Comparison of ENCODE assay signal across 1 cellular context in the genomic region with DNA sequence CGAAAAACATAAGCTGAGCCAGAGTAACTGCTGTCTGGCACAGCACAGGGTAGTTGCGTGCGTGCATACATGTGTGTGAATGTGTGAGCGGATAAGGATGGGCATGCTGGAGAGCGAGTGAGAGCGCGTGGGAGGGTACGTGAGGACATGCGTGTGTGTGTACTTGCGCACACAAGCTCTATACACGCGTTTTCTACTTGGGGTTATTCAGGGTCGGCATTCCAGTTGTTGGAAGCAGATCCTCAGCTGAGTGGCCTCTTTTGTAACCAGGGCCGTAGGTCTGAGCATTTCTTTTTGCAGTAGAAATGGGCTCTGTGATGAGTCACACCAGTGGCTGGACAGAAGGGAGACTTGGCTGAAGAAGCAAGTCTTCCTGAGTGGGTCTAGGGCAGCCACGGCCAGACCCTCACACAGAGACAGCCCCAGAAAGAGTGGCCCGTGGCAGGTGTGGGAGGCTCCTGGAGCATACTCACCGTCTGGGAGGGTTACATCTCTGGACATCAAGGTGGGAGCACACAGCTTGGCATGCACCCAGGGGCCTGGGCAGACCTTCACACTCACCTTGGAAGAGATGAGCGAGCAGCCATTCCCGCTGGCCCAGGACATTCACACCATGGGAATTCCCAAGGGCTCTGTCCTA.
TF ChIP-seq lines count a peak whose summit lies in the region.

No MANE protein-coding gene starts in this region.

TF ChIP-seq in GM23338, 12 proteins besides CTCF, POLR2A, EP300 and RAD21 (continued from another document):
- TF ChIP-seq, protein P1, sequence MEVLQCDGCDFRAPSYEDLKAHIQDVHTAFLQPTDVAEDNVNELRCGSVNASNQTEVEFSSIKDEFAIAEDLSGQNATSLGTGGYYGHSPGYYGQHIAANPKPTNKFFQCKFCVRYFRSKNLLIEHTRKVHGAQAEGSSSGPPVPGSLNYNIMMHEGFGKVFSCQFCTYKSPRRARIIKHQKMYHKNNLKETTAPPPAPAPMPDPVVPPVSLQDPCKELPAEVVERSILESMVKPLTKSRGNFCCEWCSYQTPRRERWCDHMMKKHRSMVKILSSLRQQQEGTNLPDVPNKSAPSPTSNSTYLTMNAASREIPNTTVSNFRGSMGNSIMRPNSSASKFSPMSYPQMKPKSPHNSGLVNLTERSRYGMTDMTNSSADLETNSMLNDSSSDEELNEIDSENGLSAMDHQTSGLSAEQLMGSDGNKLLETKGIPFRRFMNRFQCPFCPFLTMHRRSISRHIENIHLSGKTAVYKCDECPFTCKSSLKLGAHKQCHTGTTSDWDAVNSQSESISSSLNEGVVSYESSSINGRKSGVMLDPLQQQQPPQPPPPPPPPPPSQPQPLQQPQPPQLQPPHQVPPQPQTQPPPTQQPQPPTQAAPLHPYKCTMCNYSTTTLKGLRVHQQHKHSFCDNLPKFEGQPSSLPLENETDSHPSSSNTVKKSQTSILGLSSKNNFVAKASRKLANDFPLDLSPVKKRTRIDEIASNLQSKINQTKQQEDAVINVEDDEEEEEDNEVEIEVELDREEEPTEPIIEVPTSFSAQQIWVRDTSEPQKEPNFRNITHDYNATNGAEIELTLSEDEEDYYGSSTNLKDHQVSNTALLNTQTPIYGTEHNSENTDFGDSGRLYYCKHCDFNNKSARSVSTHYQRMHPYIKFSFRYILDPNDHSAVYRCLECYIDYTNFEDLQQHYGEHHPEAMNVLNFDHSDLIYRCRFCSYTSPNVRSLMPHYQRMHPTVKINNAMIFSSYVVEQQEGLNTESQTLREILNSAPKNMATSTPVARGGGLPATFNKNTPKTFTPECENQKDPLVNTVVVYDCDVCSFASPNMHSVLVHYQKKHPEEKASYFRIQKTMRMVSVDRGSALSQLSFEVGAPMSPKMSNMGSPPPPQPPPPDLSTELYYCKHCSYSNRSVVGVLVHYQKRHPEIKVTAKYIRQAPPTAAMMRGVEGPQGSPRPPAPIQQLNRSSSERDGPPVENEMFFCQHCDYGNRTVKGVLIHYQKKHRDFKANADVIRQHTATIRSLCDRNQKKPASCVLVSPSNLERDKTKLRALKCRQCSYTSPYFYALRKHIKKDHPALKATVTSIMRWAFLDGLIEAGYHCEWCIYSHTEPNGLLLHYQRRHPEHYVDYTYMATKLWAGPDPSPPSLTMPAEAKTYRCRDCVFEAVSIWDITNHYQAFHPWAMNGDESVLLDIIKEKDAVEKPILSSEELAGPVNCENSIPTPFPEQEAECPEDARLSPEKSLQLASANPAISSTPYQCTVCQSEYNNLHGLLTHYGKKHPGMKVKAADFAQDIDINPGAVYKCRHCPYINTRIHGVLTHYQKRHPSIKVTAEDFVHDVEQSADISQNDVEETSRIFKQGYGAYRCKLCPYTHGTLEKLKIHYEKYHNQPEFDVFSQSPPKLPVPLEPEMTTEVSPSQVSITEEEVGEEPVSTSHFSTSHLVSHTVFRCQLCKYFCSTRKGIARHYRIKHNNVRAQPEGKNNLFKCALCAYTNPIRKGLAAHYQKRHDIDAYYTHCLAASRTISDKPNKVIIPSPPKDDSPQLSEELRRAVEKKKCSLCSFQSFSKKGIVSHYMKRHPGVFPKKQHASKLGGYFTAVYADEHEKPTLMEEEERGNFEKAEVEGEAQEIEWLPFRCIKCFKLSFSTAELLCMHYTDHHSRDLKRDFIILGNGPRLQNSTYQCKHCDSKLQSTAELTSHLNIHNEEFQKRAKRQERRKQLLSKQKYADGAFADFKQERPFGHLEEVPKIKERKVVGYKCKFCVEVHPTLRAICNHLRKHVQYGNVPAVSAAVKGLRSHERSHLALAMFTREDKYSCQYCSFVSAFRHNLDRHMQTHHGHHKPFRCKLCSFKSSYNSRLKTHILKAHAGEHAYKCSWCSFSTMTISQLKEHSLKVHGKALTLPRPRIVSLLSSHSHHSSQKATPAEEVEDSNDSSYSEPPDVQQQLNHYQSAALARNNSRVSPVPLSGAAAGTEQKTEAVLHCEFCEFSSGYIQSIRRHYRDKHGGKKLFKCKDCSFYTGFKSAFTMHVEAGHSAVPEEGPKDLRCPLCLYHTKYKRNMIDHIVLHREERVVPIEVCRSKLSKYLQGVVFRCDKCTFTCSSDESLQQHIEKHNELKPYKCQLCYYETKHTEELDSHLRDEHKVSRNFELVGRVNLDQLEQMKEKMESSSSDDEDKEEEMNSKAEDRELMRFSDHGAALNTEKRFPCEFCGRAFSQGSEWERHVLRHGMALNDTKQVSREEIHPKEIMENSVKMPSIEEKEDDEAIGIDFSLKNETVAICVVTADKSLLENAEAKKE (CRISPR knock-in tag; IDR thresholded peaks at IDR 0.05) = no peak
- TF ChIP-seq POLR2AphosphoS5 (IDR thresholded peaks at IDR 0.05; ENCODE audit: low read depth) (no peak), STAT1 (IDR thresholded peaks at IDR 0.05; ENCODE audit: unreplicated experiment) (no peak)
TF ChIP-seq in GM23338: peak in this region for 0.
